25 cellular contexts compared by ENCODE assay signal in the genomic region with DNA sequence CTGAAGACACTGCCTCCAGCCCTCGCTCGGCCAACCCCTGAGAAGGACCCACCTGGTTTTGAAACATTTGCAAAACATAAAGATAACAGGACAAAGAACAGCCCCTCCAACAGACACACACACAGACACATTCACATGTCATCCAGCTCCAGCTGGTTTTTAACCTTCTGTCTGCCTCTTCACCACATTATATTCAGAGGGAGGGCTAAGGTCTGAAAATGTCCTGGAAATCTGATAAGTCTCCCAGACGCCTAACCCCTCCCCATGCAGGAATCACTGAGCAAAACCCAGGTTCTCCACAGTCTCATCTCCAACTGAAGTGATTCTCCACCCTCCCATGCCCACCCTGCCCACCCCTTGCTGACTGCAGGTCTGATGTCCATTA. TPM values are rescaled to one million over a fixed set of nuclear protein-coding genes. Genes with fewer than 3 reads are reported as not detected.
A peak's percentile ranks its signal among the peaks of the same experiment; 100 is the strongest.
DNase-seq lines count a peak whose midpoint lies in the region; ATAC-seq and TF ChIP-seq lines count a peak whose summit lies in the region.
"Had no signal": no experiment of that assay in that cellular context is flagged by ENCODE, and none has a peak within 500 bp of the region (broad histone marks: within the 10 kb centered on the region; RNA-seq: fewer than 3 reads in every experiment).

No MANE protein-coding gene starts in this region.

- no peak; a peak in 1 of 4 replicates for TF ChIP-seq EP300 in SK-N-SH (IDR thresholded peaks at IDR 0.05; ENCODE audit: borderline replicate concordance in 1 of 2, low read depth in 1 of 2, low read length in 1 of 2)

- no peak overlapping the region for H3K4me3 Mint-ChIP-seq in central memory CD8-positive, alpha-beta T cell
- peak overlapping the region in 1 of 3 experiments; percentile 37 for H3K4me3 Mint-ChIP-seq in nephron
- H3K4me3 Mint-ChIP-seq in type B pancreatic cell, result no peak overlapping the region
- H3K4me3 Mint-ChIP-seq: activated CD4-positive, alpha-beta T cell treated with anti-CD3 and anti-CD28 coated beads for 36 hours; activated naive CD8-positive, alpha-beta T cell; CD4-positive, alpha-beta memory T cell had no signal

- no peak overlapping the region for H2AFZ ChIP-seq in SK-N-SH (ENCODE audit: low read depth)

- no peak for ATAC-seq in SK-N-SH treated with all-trans-retinoic acid at 6 μM for 48 hours
- no peak for ATAC-seq in central memory CD8-positive, alpha-beta T cell (replicated peaks; ENCODE audit: extremely low read depth, poor library complexity, severe bottlenecking)
- ATAC-seq: activated CD4-positive, alpha-beta T cell treated with anti-CD3 and anti-CD28 coated beads for 36 hours had no signal

- 100% methylated on average over 1 of the region's 3 CpGs for WGBS in SK-N-SH (ENCODE audit: low lambda C conversion rate)

- peaks cover 5% of the 10 kb centered on the region for H3K36me3 Mint-ChIP-seq in central memory CD8-positive, alpha-beta T cell (ENCODE audit: insufficient read depth)
- peaks cover 6% of the 10 kb centered on the region for H3K36me3 Mint-ChIP-seq in nephron (ENCODE audit: low read depth)
- no peaks in the 10 kb centered on the region for H3K36me3 Mint-ChIP-seq in type B pancreatic cell
- H3K36me3 Mint-ChIP-seq: activated naive CD8-positive, alpha-beta T cell had no signal

- CTCF ChIA-PET in SK-N-SH (lab: Yijun Ruan, JAX), result no interaction called here

- no peak for TF ChIP-seq RAD21 in SK-N-SH (IDR thresholded peaks at IDR 0.05; ENCODE audit: low read length)

- DNase-seq in SK-N-SH (peak; percentile 28), type B pancreatic cell (ENCODE audit: extremely low spot score, unreplicated experiment) (no peak), GOT3 (lab: John Stamatoyannopoulos, UW) (no peak), GM13976 (ENCODE audit: low spot score) (no peak), AML-193 (lab: John Stamatoyannopoulos, UW) (no peak)
- no peak for DNase-seq in central memory CD8-positive, alpha-beta T cell (ENCODE audit: low spot score in 2 of 2)
- DNase-seq: activated CD4-positive, alpha-beta T cell treated with anti-CD3 and anti-CD28 coated beads for 36 hours; activated CD8-positive, alpha-beta memory T cell treated with anti-CD3 and anti-CD28 coated beads for 24 hours; activated effector memory CD4-positive, alpha-beta T cell treated with Interleukin-2 at 50 U/mL for 16 hours; CD4-positive, alpha-beta memory T cell; cerebellar nuclear complex; DMS 273 treated with DMSO at 0.1 percent for 48 hours; H7; head of caudate nucleus; KBM-7; kidney glomerular epithelial cell; MG63; NCI-H2029 treated with DMSO at 0.1 percent for 48 hours; nucleus accumbens; OCI-M1; stimulated activated naive CD4-positive, alpha-beta T cell treated with Interleukin-2 at 50 U/mL for 16 hours; testis had no signal

- peaks cover 0 to 18% of the 10 kb centered on the region in 2 experiments; a peak in 1 of 4 replicates for H3K4me1 ChIP-seq in SK-N-SH (ENCODE audit: control insufficient read depth in 1 of 2, insufficient read depth in 2 of 2, low read depth in 1 of 2, low read length in 1 of 2)

- peaks cover 4% of the 10 kb centered on the region for H3F3A ChIP-seq in SK-N-SH (replicated peaks; ENCODE audit: insufficient read depth)

- H3K9me3 ChIP-seq in SK-N-SH, result no peaks in the 10 kb centered on the region
- H3K9me3 ChIP-seq: MG63, testis had no signal

- no peak overlapping the region for H3K4me3 ChIP-seq in SK-N-SH (ENCODE audit: low read depth in 2 of 2, low read length in 1 of 2)
- H3K4me3 ChIP-seq: MG63, testis had no signal

- H3K27ac Mint-ChIP-seq in central memory CD8-positive, alpha-beta T cell (ENCODE audit: low read depth), result peak overlapping the region; percentile 59
- H3K27ac Mint-ChIP-seq in nephron (peak overlapping the region in 2 of 3 experiments; percentile 28 to 58), type B pancreatic cell (peak overlapping the region; percentile 73)
- H3K27ac Mint-ChIP-seq: activated CD4-positive, alpha-beta T cell treated with anti-CD3 and anti-CD28 coated beads for 36 hours had no signal

- H3K9ac ChIP-seq in SK-N-SH, result no peak overlapping the region

- H3K4me1 Mint-ChIP-seq in central memory CD8-positive, alpha-beta T cell, result peaks cover 21% of the 10 kb centered on the region
- peaks cover 40% of the 10 kb centered on the region for H3K4me1 Mint-ChIP-seq in nephron
- peaks cover 33% of the 10 kb centered on the region for H3K4me1 Mint-ChIP-seq in type B pancreatic cell (ENCODE audit: unreplicated experiment)

- no peaks in the 10 kb centered on the region for H3K9me3 Mint-ChIP-seq in central memory CD8-positive, alpha-beta T cell
- no peaks in the 10 kb centered on the region for H3K9me3 Mint-ChIP-seq in nephron
- H3K9me3 Mint-ChIP-seq in type B pancreatic cell, result no peaks in the 10 kb centered on the region
- H3K9me3 Mint-ChIP-seq: CD4-positive, alpha-beta memory T cell had no signal

- POLR2A ChIA-PET in SK-N-SH (lab: Yijun Ruan, JAX), result interaction anchor here (1.2 kb wide), 1 partner anchor 29 kb away, joined by 4 read pairs; the partner anchor contains the start of gene PACSIN2

- H3K27me3 ChIP-seq in SK-N-SH (ENCODE audit: insufficient read depth), result no peaks in the 10 kb centered on the region
- H3K27me3 ChIP-seq: MG63, testis had no signal

- H4K20me1 ChIP-seq in SK-N-SH (ENCODE audit: insufficient read depth), result peaks cover 22% of the 10 kb centered on the region

- no peaks in the 10 kb centered on the region for H3K9me2 ChIP-seq in SK-N-SH

- in situ Hi-C loops in GM13976 (cut with MboI; ENCODE audit: low sequenced_read_pairs, unreplicated experiment), result no loop called here

- H3K27ac ChIP-seq in SK-N-SH (ENCODE audit: low read depth in 2 of 2, low read length in 1 of 2), result peak overlapping the region in 1 of 2 experiments; percentile 58; a peak in 1 of 4 replicates
- H3K27ac ChIP-seq: testis had no signal

- H3K4me2 ChIP-seq in SK-N-SH, result no peak overlapping the region

- no peaks in the 10 kb centered on the region for H3K27me3 Mint-ChIP-seq in central memory CD8-positive, alpha-beta T cell
- H3K27me3 Mint-ChIP-seq in nephron (ENCODE audit: low read depth) (no peaks in the 10 kb centered on the region), type B pancreatic cell (no peaks in the 10 kb centered on the region)
- H3K27me3 Mint-ChIP-seq: activated CD4-positive, alpha-beta T cell treated with anti-CD3 and anti-CD28 coated beads for 36 hours; activated naive CD8-positive, alpha-beta T cell; CD4-positive, alpha-beta memory T cell had no signal

- peaks cover 55% of the 10 kb centered on the region for H3K79me2 ChIP-seq in SK-N-SH (ENCODE audit: insufficient read depth)

- H3K36me3 ChIP-seq in SK-N-SH (replicated peaks in 1 of 2; ENCODE audit: control insufficient read depth in 1 of 2, insufficient read depth in 2 of 2, low read length in 1 of 2), result no peaks in the 10 kb centered on the region
- H3K36me3 ChIP-seq: MG63 had no signal

- TF ChIP-seq CTCF in SK-N-SH (IDR thresholded peaks at IDR 0.05) (no peak), nephron (IDR thresholded peaks at IDR 0.05; ENCODE audit: unreplicated experiment in 3 of 3) (no peak), type B pancreatic cell (conservative IDR thresholded peaks at IDR 0.05) (no peak), GM13976 (IDR thresholded peaks at IDR 0.05; ENCODE audit: borderline replicate concordance, control extremely low read depth, extremely low read depth, insufficient read depth, missing control alignments) (no peak)

TF ChIP-seq in SK-N-SH, 30 proteins besides CTCF, POLR2A, EP300 and RAD21:
- TF ChIP-seq SMC3 (IDR thresholded peaks at IDR 0.05; ENCODE audit: low read depth, low read length) (no peak), GATA2 (CRISPR knock-in tag; IDR thresholded peaks at IDR 0.05) (peak; percentile 31; the same call in 1 of the 2 replicates), MXI1 (IDR thresholded peaks at IDR 0.05; ENCODE audit: low read depth, low read length) (no peak), TCF12 (IDR thresholded peaks at IDR 0.05) (no peak), TAF1 (IDR thresholded peaks at IDR 0.05; ENCODE audit: borderline replicate concordance, low read depth, low read length) (no peak), GABPA (IDR thresholded peaks at IDR 0.05; ENCODE audit: low read depth) (no peak)

TF ChIP-seq in SK-N-SH treated with all-trans-retinoic acid at 6 μM for 48 hours, 23 proteins besides CTCF, POLR2A, EP300 and RAD21 (continues in another document):
- TF ChIP-seq PPARA (CRISPR knock-in tag; IDR thresholded peaks at IDR 0.05; ENCODE audit: borderline replicate concordance), result no peak
- TF ChIP-seq ZNF565 (CRISPR knock-in tag; conservative IDR thresholded peaks at IDR 0.05; ENCODE audit: low read depth), result no peak
- no peak for TF ChIP-seq TCF4 (CRISPR knock-in tag; IDR thresholded peaks at IDR 0.05; ENCODE audit: borderline replicate concordance)
- TF ChIP-seq ESRRG (CRISPR knock-in tag; IDR thresholded peaks at IDR 0.05), result no peak
- no peak for TF ChIP-seq ARNTL (CRISPR knock-in tag; IDR thresholded peaks at IDR 0.05; ENCODE audit: borderline replicate concordance, low read depth)
- TF ChIP-seq BACH2 (CRISPR knock-in tag; IDR thresholded peaks at IDR 0.05; ENCODE audit: borderline replicate concordance), result no peak
- TF ChIP-seq, protein P1, sequence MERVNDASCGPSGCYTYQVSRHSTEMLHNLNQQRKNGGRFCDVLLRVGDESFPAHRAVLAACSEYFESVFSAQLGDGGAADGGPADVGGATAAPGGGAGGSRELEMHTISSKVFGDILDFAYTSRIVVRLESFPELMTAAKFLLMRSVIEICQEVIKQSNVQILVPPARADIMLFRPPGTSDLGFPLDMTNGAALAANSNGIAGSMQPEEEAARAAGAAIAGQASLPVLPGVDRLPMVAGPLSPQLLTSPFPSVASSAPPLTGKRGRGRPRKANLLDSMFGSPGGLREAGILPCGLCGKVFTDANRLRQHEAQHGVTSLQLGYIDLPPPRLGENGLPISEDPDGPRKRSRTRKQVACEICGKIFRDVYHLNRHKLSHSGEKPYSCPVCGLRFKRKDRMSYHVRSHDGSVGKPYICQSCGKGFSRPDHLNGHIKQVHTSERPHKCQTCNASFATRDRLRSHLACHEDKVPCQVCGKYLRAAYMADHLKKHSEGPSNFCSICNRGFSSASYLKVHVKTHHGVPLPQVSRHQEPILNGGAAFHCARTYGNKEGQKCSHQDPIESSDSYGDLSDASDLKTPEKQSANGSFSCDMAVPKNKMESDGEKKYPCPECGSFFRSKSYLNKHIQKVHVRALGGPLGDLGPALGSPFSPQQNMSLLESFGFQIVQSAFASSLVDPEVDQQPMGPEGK (CRISPR knock-in tag; IDR thresholded peaks at IDR 0.05; ENCODE audit: borderline replicate concordance), result no peak
- no peak for TF ChIP-seq ZC3H10 (CRISPR knock-in tag; IDR thresholded peaks at IDR 0.05)

RNA-seq across cellular contexts. Expression of gene PACSIN2, which starts 29.4 kb away (rescaled TPM):
- polyA plus RNA-seq in SK-N-SH (2012; rRNA removed), result 60.5 and 63.1 TPM in 2 replicates
- polyA plus RNA-seq in SK-N-SH (2012; cell fraction: cytosol; rRNA removed), result 42.5 and 51.5 TPM in 2 replicates
- polyA plus RNA-seq in SK-N-SH (2012; cell fraction: nucleus; rRNA removed), result 53.0 and 54.4 TPM in 2 replicates
- 53.4 and 89.1 TPM in 2 replicates for total RNA-seq in type B pancreatic cell (ENCODE audit: low replicate concordance)
